In genomic region chr10:125127110-125127509, GRCh38 we compare ENCODE assay signal across 17 cellular contexts. TPM values are rescaled to one million over a fixed set of nuclear protein-coding genes. Genes with fewer than 3 reads are reported as not detected.
DNase-seq lines count a peak whose midpoint lies in the region; ATAC-seq and TF ChIP-seq lines count a peak whose summit lies in the region.
"Had no signal": no experiment of that assay in that cellular context is flagged by ENCODE, and none has a peak within 500 bp of the region (broad histone marks: within the 10 kb centered on the region; RNA-seq: fewer than 3 reads in every experiment).

No MANE protein-coding gene starts in this region.

- H3K27ac ChIP-seq in AG04450 (ENCODE audit: low read depth, low read length) (peak overlapping the region; percentile 39), RWPE1 (peak overlapping the region; percentile 63), epithelial cell of prostate (peak overlapping the region; percentile 35), trophoblast cell (ENCODE audit: low read depth, low read length) (no peak overlapping the region)
- H3K27ac ChIP-seq: BLaER1 treated with 17β-estradiol and CSF1 and Interleukin-3, amounts not matched to agents 10 nM and 100 nM; GM23248 had no signal

- peak overlapping the region; percentile 47 for H3K4ac ChIP-seq in trophoblast cell (ENCODE audit: low read depth, low read length)

- no CpG with 5 or more reads among the region's 5 CpGs for WGBS in trophoblast cell (ENCODE audit: extremely low coverage, insufficient coverage, insufficient read length)

- CTCF ChIA-PET in AG04450 (lab: Charles Lee) = interaction anchor here (1.5 kb wide), 2 partner anchors 43 to 66 kb away, joined by 3 read pairs; no protein-coding TSS in a partner anchor
- CTCF ChIA-PET in RWPE1 (lab: Yijun Ruan, JAX) = interaction anchor here (0.6 kb wide), 1 partner anchor 58 kb away, joined by 3 read pairs; no protein-coding TSS in a partner anchor

- H3K36me3 Mint-ChIP-seq in activated T-helper 17 cell treated with anti-CD3 and anti-CD28 coated beads, Interleukin-2, amount 50 U/mL, for 72 hours (ENCODE audit: low read depth) = no peaks in the 10 kb centered on the region

- no peak overlapping the region for H3K4me3 ChIP-seq in AG04450 (ENCODE audit: low read depth, low read length)
- no peak overlapping the region for H3K4me3 ChIP-seq in trophoblast cell (ENCODE audit: low read depth, low read length)
- H3K4me3 ChIP-seq: BLaER1 treated with 17β-estradiol and CSF1 and Interleukin-3, amounts not matched to agents 10 nM and 100 nM; GM23248 had no signal

- no peak overlapping the region for H2BK120ac ChIP-seq in trophoblast cell (ENCODE audit: insufficient read depth, low read length, poor library complexity)

- peak overlapping the region; percentile 58 for H3K18ac ChIP-seq in trophoblast cell (ENCODE audit: low read length)

- H3K23ac ChIP-seq in trophoblast cell (ENCODE audit: low read length) = no peak overlapping the region

- H2BK5ac ChIP-seq in trophoblast cell (ENCODE audit: low read depth, low read length, poor library complexity) = no peak overlapping the region

- H4K12ac ChIP-seq in trophoblast cell (ENCODE audit: low read depth, low read length) = no peak overlapping the region

- no peak overlapping the region for H3K4me3 Mint-ChIP-seq in activated T-helper 17 cell treated with anti-CD3 and anti-CD28 coated beads, Interleukin-2, amount 50 U/mL, for 72 hours
- H3K4me3 Mint-ChIP-seq: HFFc6 had no signal

- no peak overlapping the region for H2AK5ac ChIP-seq in trophoblast cell (ENCODE audit: low read length)

- H4K8ac ChIP-seq in trophoblast cell (ENCODE audit: low read depth, low read length) = no peak overlapping the region

- H3K27me3 ChIP-seq in AG04450 (ENCODE audit: control insufficient read depth, insufficient read depth, low read length) (no peaks in the 10 kb centered on the region), trophoblast cell (ENCODE audit: insufficient read depth, low read length) (no peaks in the 10 kb centered on the region)
- H3K27me3 ChIP-seq: BLaER1 treated with 17β-estradiol and CSF1 and Interleukin-3, amounts not matched to agents 10 nM and 100 nM had no signal

- no peak for ATAC-seq in HG03097 (IDR thresholded peaks at IDR 0.05; ENCODE audit: low FRiP score, unreplicated experiment)
- ATAC-seq in activated T-helper 17 cell treated with anti-CD3 and anti-CD28 coated beads, Interleukin-2, amount 50 U/mL, for 72 hours (replicated peaks) = no peak
- ATAC-seq in GM21447 (IDR thresholded peaks at IDR 0.05; ENCODE audit: unreplicated experiment) = no peak
- ATAC-seq: Right ventricle myocardium inferior had no signal

- H3K79me2 ChIP-seq in trophoblast cell (ENCODE audit: control insufficient read depth, insufficient read depth, low read length, poor library complexity) = peaks cover 15% of the 10 kb centered on the region

- no peaks in the 10 kb centered on the region for H3K79me1 ChIP-seq in trophoblast cell (ENCODE audit: low read length)

- H3K4me1 ChIP-seq in trophoblast cell (ENCODE audit: control insufficient read depth in 1 of 2, insufficient read depth in 2 of 2, low read length in 2 of 2) = peaks cover 15 to 26% of the 10 kb centered on the region in 2 experiments

- H3K4me1 Mint-ChIP-seq in activated T-helper 17 cell treated with anti-CD3 and anti-CD28 coated beads, Interleukin-2, amount 50 U/mL, for 72 hours = no peaks in the 10 kb centered on the region

- POLR2A ChIA-PET in AG04450 (lab: Yijun Ruan, JAX) = no interaction called here
- POLR2A ChIA-PET in RWPE1 (lab: Yijun Ruan, JAX; ENCODE audit: low non-redundant PET) = no interaction called here

- H3K27me3 Mint-ChIP-seq in activated T-helper 17 cell treated with anti-CD3 and anti-CD28 coated beads, Interleukin-2, amount 50 U/mL, for 72 hours = peaks cover 16% of the 10 kb centered on the region

- no peak overlapping the region for H3K9ac ChIP-seq in trophoblast cell (ENCODE audit: low read length)
- H3K9ac ChIP-seq: BLaER1 treated with 17β-estradiol and CSF1 and Interleukin-3, amounts not matched to agents 10 nM and 100 nM; GM23248 had no signal

- TF ChIP-seq CTCF in AG04450 (IDR thresholded peaks at IDR 0.05; ENCODE audit: low read depth, low read length) (no peak), RWPE1 (conservative IDR thresholded peaks at IDR 0.05; ENCODE audit: low read depth) (no peak)

- H3K9me3 Mint-ChIP-seq in activated T-helper 17 cell treated with anti-CD3 and anti-CD28 coated beads, Interleukin-2, amount 50 U/mL, for 72 hours = no peaks in the 10 kb centered on the region
- H3K9me3 Mint-ChIP-seq: HFFc6 had no signal

- no peak overlapping the region for H4K91ac ChIP-seq in trophoblast cell (ENCODE audit: low read depth, low read length)

- no peak overlapping the region for H3K27ac Mint-ChIP-seq in activated T-helper 17 cell treated with anti-CD3 and anti-CD28 coated beads, Interleukin-2, amount 50 U/mL, for 72 hours

- no peak overlapping the region for H2AFZ ChIP-seq in trophoblast cell (ENCODE audit: insufficient read depth, low read length, poor library complexity)
- H2AFZ ChIP-seq: GM23248 had no signal

- H3K14ac ChIP-seq in trophoblast cell (ENCODE audit: low read length) = no peak overlapping the region

- H3K36me3 ChIP-seq in trophoblast cell (ENCODE audit: control insufficient read depth in 1 of 2, insufficient read depth in 2 of 2, low read length in 2 of 2) = peaks cover 12 to 40% of the 10 kb centered on the region in 2 experiments

- DNase-seq in AG04450 (ENCODE audit: low read depth, low spot score) = no peak
- peak; percentile 45 for DNase-seq in RWPE1 (ENCODE audit: low spot score)
- DNase-seq in epithelial cell of prostate (ENCODE audit: low read depth, low spot score) = peak; percentile 78
- DNase-seq in trophoblast cell = no peak
- no peak for DNase-seq in DMS53 (lab: John Stamatoyannopoulos, UW)
- DNase-seq: DMS 273 treated with DMSO at 0.1 percent for 48 hours, GM23248, HFFc6, KBM-7, NCI-H1417 treated with DMSO at 0.1 percent for 48 hours, NCI-H2029 treated with DMSO at 0.1 percent for 48 hours, NCI-H524 had no signal

- no peak overlapping the region for H3K4me2 ChIP-seq in trophoblast cell (ENCODE audit: low read length)

- H3K9me3 ChIP-seq in AG04450 (ENCODE audit: control insufficient read depth, insufficient read depth, low read length) = no peaks in the 10 kb centered on the region; the same call in 1 of the 2 replicates
- peaks cover 2% of the 10 kb centered on the region for H3K9me3 ChIP-seq in trophoblast cell (ENCODE audit: insufficient read depth, low read depth, low read length)

- no peak overlapping the region for H2BK12ac ChIP-seq in trophoblast cell (ENCODE audit: low read length)

RNA-seq across cellular contexts. Expression of gene CTBP2, which starts 33.3 kb away (rescaled TPM):
- 52.5 and 64.0 TPM in 2 replicates for polyA plus RNA-seq in AG04450 (2011; rRNA removed)
- 99.5 and 105 TPM in 2 replicates for polyA minus RNA-seq in AG04450 (2011; rRNA and poly(A)+ RNA removed)
- polyA plus RNA-seq in trophoblast cell (2013) = 57.7 and 58.8 TPM in 2 replicates
- total RNA-seq in activated T-helper 17 cell treated with anti-CD3 and anti-CD28 coated beads, Interleukin-2, amount 50 U/mL, for 72 hours = 1 to 10 TPM in 1 of 2 donors, under 1 TPM in 1; 0.74 to 1.1 TPM

Comparison
In these comparisons a context has a peak if more than half of its experiments do, and no peak if none do; other contexts are left out.
1. DNase-seq: peak in RWPE1 (single experiment) and epithelial cell of prostate (single experiment); none in AG04450 (single experiment), trophoblast cell (0 of 2) and DMS53 (single experiment).